In the genomic region with DNA sequence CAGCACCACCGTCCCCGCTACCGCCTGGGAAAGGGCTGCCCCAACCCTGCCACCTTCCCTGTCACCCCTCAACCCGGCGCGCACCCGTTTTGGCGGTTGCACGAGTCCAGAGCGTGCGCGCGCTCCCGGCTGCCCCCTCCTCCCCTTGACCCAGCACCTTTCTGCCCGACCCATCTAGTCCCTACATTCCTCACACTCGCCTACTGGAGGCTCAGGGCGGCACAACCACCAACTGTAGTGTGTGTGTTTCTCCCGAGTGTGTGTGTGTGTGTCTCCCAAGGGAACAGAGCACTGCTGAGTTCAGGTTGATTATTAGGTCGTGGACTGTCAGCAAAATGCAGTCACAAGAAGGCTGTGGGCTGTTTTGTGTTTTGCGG, we compare ENCODE assay signal across 10 cellular contexts. TPM values are rescaled to one million over a fixed set of nuclear protein-coding genes. Genes with fewer than 3 reads are reported as not detected.
DNase-seq lines count a peak whose midpoint lies in the region; ATAC-seq, FAIRE-seq and TF ChIP-seq lines count a peak whose summit lies in the region.
"Not testable (repeated sequence)": the region's sequence is repeated elsewhere in the genome, so short reads cannot be mapped to it uniquely, and the experiment has no call there.
"Had no signal": no experiment of that assay in that cellular context is flagged by ENCODE, and none has a peak within 500 bp of the region (broad histone marks: within the 10 kb centered on the region; RNA-seq: fewer than 3 reads in every experiment).

No MANE protein-coding gene starts in this region.

- H3K27me3 Mint-ChIP-seq in activated CD4-positive, alpha-beta memory T cell treated with anti-CD3 and anti-CD28 coated beads, Interleukin-2, amount 10 ng/mL, durations not matched to agents 7 days and 5 days; dendritic cell treated with granulocyte-macrophage colony-stimulating factor and Interleukin-4, amounts not matched to agents 40 ng/mL and 50 ng/mL, for 4 days; stimulated activated naive B cell treated with anti-CD40 and anti-IgM and Interleukin-4, amounts not matched to agents 10 μg/mL and 1 μg/mL and 100 μg/mL, for 72 hours: not testable (repeated sequence)

- intact Hi-C loops in dendritic cell treated with granulocyte-macrophage colony-stimulating factor and Interleukin-4, amounts not matched to agents 40 ng/mL and 50 ng/mL, for 4 days (cut with micrococcal nuclease); HepG2 (cut with micrococcal nuclease; ENCODE audit: unreplicated experiment): not testable (repeated sequence)

- TF ChIP-seq EP300 in HepG2 (IDR thresholded peaks at IDR 0.05; ENCODE audit: low read depth in 2 of 2, low read length in 2 of 2); HepG2 (CRISPR knock-in tag; IDR thresholded peaks at IDR 0.05; ENCODE audit: borderline replicate concordance): not testable (repeated sequence)

- H3K4me1 Mint-ChIP-seq in activated CD4-positive, alpha-beta memory T cell treated with anti-CD3 and anti-CD28 coated beads, Interleukin-2, amount 10 ng/mL, durations not matched to agents 7 days and 5 days; dendritic cell treated with granulocyte-macrophage colony-stimulating factor and Interleukin-4, amounts not matched to agents 40 ng/mL and 50 ng/mL, for 4 days (ENCODE audit: low read depth): not testable (repeated sequence)
- peaks cover 7 to 11% of the 10 kb centered on the region in 2 donors for H3K4me1 Mint-ChIP-seq in stimulated activated naive B cell treated with anti-CD40 and anti-IgM and Interleukin-4, amounts not matched to agents 10 μg/mL and 1 μg/mL and 100 μg/mL, for 72 hours

- not testable (repeated sequence) for H3K27ac ChIP-seq in HepG2 (ENCODE audit: extremely low read length, insufficient read depth, low read length)

- H3K4me2 ChIP-seq in HepG2 (ENCODE audit: low read depth, low read length), result not testable (repeated sequence)

- not testable (repeated sequence) for H4K20me1 ChIP-seq in HepG2 (ENCODE audit: insufficient read depth, low read length)

- 11% methylated on average over 4 of the region's 20 CpGs for WGBS in HepG2 (ENCODE audit: low lambda C conversion rate)

- not testable (repeated sequence) for H3K4me3 ChIP-seq in HepG2 (replicated peaks in 1 of 3; ENCODE audit: insufficient read depth in 1 of 3, low read depth in 2 of 3, low read length in 3 of 3)

- BruUV-seq in HepG2 (replicated peaks; lab: Mats Ljungman, UMichigan), result TSS peak; percentile 85

- H3K9me3 ChIP-seq in HepG2 (ENCODE audit: low read length), result not testable (repeated sequence)

- peak; percentile 91 for FAIRE-seq in HepG2 (lab: Jason Lieb, UNC)

- CTCF ChIA-PET in activated CD4-positive, alpha-beta memory T cell treated with anti-CD3 and anti-CD28 coated beads, Interleukin-2, amount 10 ng/mL, durations not matched to agents 7 days and 5 days (lab: Charles Lee), result interaction anchor here (1.0 to 1.2 kb wide), 2 partner anchors 23 to 93 kb away, joined by 3 read pairs; a partner anchor contains a TSS
- CTCF ChIA-PET in HepG2 (lab: Yijun Ruan, JAX; ENCODE audit: low intra/inter-chr PET ratio, low total read pairs), result not testable (repeated sequence)

- not testable (repeated sequence) for DNase-seq in activated CD4-positive, alpha-beta memory T cell treated with anti-CD3 and anti-CD28 coated beads, Interleukin-2, amount 10 ng/mL, durations not matched to agents 7 days and 5 days; HepG2 (ENCODE audit: low spot score); stimulated activated naive B cell treated with anti-CD40 and anti-IgM and Interleukin-4, amounts not matched to agents 10 μg/mL and 1 μg/mL and 100 μg/mL, for 72 hours

- H3K36me3 Mint-ChIP-seq in activated CD4-positive, alpha-beta memory T cell treated with anti-CD3 and anti-CD28 coated beads, Interleukin-2, amount 10 ng/mL, durations not matched to agents 7 days and 5 days (ENCODE audit: low read depth), result peaks cover 15% of the 10 kb centered on the region
- H3K36me3 Mint-ChIP-seq in dendritic cell treated with granulocyte-macrophage colony-stimulating factor and Interleukin-4, amounts not matched to agents 40 ng/mL and 50 ng/mL, for 4 days (ENCODE audit: low read depth); stimulated activated naive B cell treated with anti-CD40 and anti-IgM and Interleukin-4, amounts not matched to agents 10 μg/mL and 1 μg/mL and 100 μg/mL, for 72 hours: not testable (repeated sequence)

- not testable (repeated sequence) for H3K9me3 Mint-ChIP-seq in activated CD4-positive, alpha-beta memory T cell treated with anti-CD3 and anti-CD28 coated beads, Interleukin-2, amount 10 ng/mL, durations not matched to agents 7 days and 5 days; dendritic cell treated with granulocyte-macrophage colony-stimulating factor and Interleukin-4, amounts not matched to agents 40 ng/mL and 50 ng/mL, for 4 days; stimulated activated naive B cell treated with anti-CD40 and anti-IgM and Interleukin-4, amounts not matched to agents 10 μg/mL and 1 μg/mL and 100 μg/mL, for 72 hours

- not testable (repeated sequence) for H3K4me1 ChIP-seq in HepG2 (ENCODE audit: insufficient read depth, low read length)

- H3K27me3 ChIP-seq in HepG2 (ENCODE audit: control insufficient read depth in 1 of 2, insufficient read depth in 2 of 2, low read length in 2 of 2), result not testable (repeated sequence)

- H3K79me2 ChIP-seq in HepG2 (ENCODE audit: insufficient read depth, low read length), result not testable (repeated sequence)

- H3K9ac ChIP-seq in HepG2 (ENCODE audit: insufficient read depth, low read depth, low read length), result not testable (repeated sequence)

- H3K4me3 Mint-ChIP-seq in activated CD4-positive, alpha-beta memory T cell treated with anti-CD3 and anti-CD28 coated beads, Interleukin-2, amount 10 ng/mL, durations not matched to agents 7 days and 5 days, result peak overlapping the region; percentile 71
- H3K4me3 Mint-ChIP-seq in dendritic cell treated with granulocyte-macrophage colony-stimulating factor and Interleukin-4, amounts not matched to agents 40 ng/mL and 50 ng/mL, for 4 days, result peak overlapping the region; percentile 76
- peak overlapping the region; percentile 77 to 86 for H3K4me3 Mint-ChIP-seq in stimulated activated naive B cell treated with anti-CD40 and anti-IgM and Interleukin-4, amounts not matched to agents 10 μg/mL and 1 μg/mL and 100 μg/mL, for 72 hours

- H3K27ac Mint-ChIP-seq in activated CD4-positive, alpha-beta memory T cell treated with anti-CD3 and anti-CD28 coated beads, Interleukin-2, amount 10 ng/mL, durations not matched to agents 7 days and 5 days; stimulated activated naive B cell treated with anti-CD40 and anti-IgM and Interleukin-4, amounts not matched to agents 10 μg/mL and 1 μg/mL and 100 μg/mL, for 72 hours: not testable (repeated sequence)
- H3K27ac Mint-ChIP-seq in dendritic cell treated with granulocyte-macrophage colony-stimulating factor and Interleukin-4, amounts not matched to agents 40 ng/mL and 50 ng/mL, for 4 days, result peak overlapping the region; percentile 74

- H2AFZ ChIP-seq in HepG2 (ENCODE audit: low read length), result not testable (repeated sequence)

- not testable (repeated sequence) for TF ChIP-seq POLR2A in HepG2 (IDR thresholded peaks at IDR 0.05; ENCODE audit: insufficient read depth in 1 of 2, low read depth in 2 of 2, low read length in 2 of 2)

- in situ Hi-C loops in HepG2 (cut with HindIII; ENCODE audit: extremely low pct_ligation_motif_present, low pct_unique_long_range_greater_than_20kb), result not testable (repeated sequence)

- POLR2A ChIA-PET in activated CD4-positive, alpha-beta memory T cell treated with anti-CD3 and anti-CD28 coated beads, Interleukin-2, amount 10 ng/mL, durations not matched to agents 7 days and 5 days (lab: Charles Lee); HepG2 (lab: Yijun Ruan, JAX): not testable (repeated sequence)

- not testable (repeated sequence) for TF ChIP-seq RAD21 in HepG2 (CRISPR knock-in tag; IDR thresholded peaks at IDR 0.05)

- TF ChIP-seq CTCF in HepG2 (CRISPR knock-in tag; IDR thresholded peaks at IDR 0.05), result not testable (repeated sequence)

- ATAC-seq in GM18502 (IDR thresholded peaks at IDR 0.05; ENCODE audit: poor library complexity, unreplicated experiment) (peak; percentile 36), GM19467 (IDR thresholded peaks at IDR 0.05; ENCODE audit: unreplicated experiment) (peak; percentile 29), HG02852 (IDR thresholded peaks at IDR 0.05; ENCODE audit: unreplicated experiment) (peak; percentile 26), HG03439 (IDR thresholded peaks at IDR 0.05; ENCODE audit: unreplicated experiment) (peak; percentile 44), HepG2 (peak; percentile 79)
- ATAC-seq in stimulated activated naive B cell treated with anti-CD40 and anti-IgM and Interleukin-4, amounts not matched to agents 10 μg/mL and 1 μg/mL and 100 μg/mL, for 72 hours (replicated peaks), result peak; percentile 42 to 43

- not testable (repeated sequence) for H3K36me3 ChIP-seq in HepG2 (replicated peaks in 1 of 2; ENCODE audit: control insufficient read depth in 1 of 2, insufficient read depth in 2 of 2, low read length in 2 of 2)

RNA-seq across cellular contexts. Expression of a gene that starts 22.4 kb away (rescaled TPM):
- 10 to 100 TPM; 10.3 to 12.3 TPM for total RNA-seq in activated CD4-positive, alpha-beta memory T cell treated with anti-CD3 and anti-CD28 coated beads, Interleukin-2, amount 10 ng/mL, durations not matched to agents 7 days and 5 days
- 11.7 and 13.9 TPM in 2 replicates for total RNA-seq in HepG2 (2016; rRNA removed; fragmentation: Illumina TruSeq; extraction: Trizol)
- 3.9 and 4.7 TPM in 2 replicates for total RNA-seq in HepG2 (2016; cell fraction: cytosol; rRNA removed; fragmentation: Illumina TruSeq; extraction: Trizol; ENCODE audit: low read depth)
- total RNA-seq in HepG2 (2016; cell fraction: insoluble cytoplasmic fraction; rRNA removed; fragmentation: Illumina TruSeq; extraction: Trizol), result 11.8 and 14.6 TPM in 2 replicates
- 4.8 and 5.1 TPM in 2 replicates for total RNA-seq in HepG2 (2016; cell fraction: membrane; rRNA removed; fragmentation: Illumina TruSeq; extraction: Trizol)
- 11.8 and 13.9 TPM in 2 replicates for total RNA-seq in HepG2 (2016; cell fraction: nucleus; rRNA removed; fragmentation: Illumina TruSeq; extraction: Trizol)
- polyA plus RNA-seq in HepG2 (2011; rRNA removed), result 3.4 and 4.1 TPM in 2 replicates
- polyA plus RNA-seq in HepG2 (2011; cell fraction: cytosol; rRNA removed), result 1.5 and 2.3 TPM in 2 replicates
- 6.1 and 6.6 TPM in 2 replicates for polyA plus RNA-seq in HepG2 (2011; cell fraction: nucleus; rRNA removed)
- polyA plus RNA-seq in HepG2 (2012), result 7.3 and 8.6 TPM in 2 replicates
- polyA plus RNA-seq in HepG2 (2016; cell fraction: cytosol; fragmentation: Illumina TruSeq; extraction: Trizol; ENCODE audit: low read depth), result 0.68 and 0.69 TPM in 2 replicates
- 10.7 and 13.5 TPM in 2 replicates for polyA plus RNA-seq in HepG2 (2016; cell fraction: insoluble cytoplasmic fraction; fragmentation: Illumina TruSeq; extraction: Trizol; ENCODE audit: low read depth)
- polyA plus RNA-seq in HepG2 (2016; cell fraction: membrane; fragmentation: Illumina TruSeq; extraction: Trizol; ENCODE audit: low read depth), result 2.0 and 2.2 TPM in 2 replicates
- polyA plus RNA-seq in HepG2 (2016; cell fraction: nucleus; fragmentation: Illumina TruSeq; extraction: Trizol; ENCODE audit: insufficient read depth, low read depth), result 16.9 and 17.0 TPM in 2 replicates
- polyA minus RNA-seq in HepG2 (2011; rRNA and poly(A)+ RNA removed; ENCODE audit: low replicate concordance), result 2.5 and 6.3 TPM in 2 replicates
- 4.1 and 6.4 TPM in 2 replicates for polyA minus RNA-seq in HepG2 (2011; cell fraction: cytosol; rRNA and poly(A)+ RNA removed)
- polyA minus RNA-seq in HepG2 (2011; cell fraction: nucleus; rRNA and poly(A)+ RNA removed), result 23.7 and 24.6 TPM in 2 replicates

RNA-seq across cellular contexts. Expression of a gene that starts 56.6 kb away (rescaled TPM):
- not detected for total RNA-seq in activated CD4-positive, alpha-beta memory T cell treated with anti-CD3 and anti-CD28 coated beads, Interleukin-2, amount 10 ng/mL, durations not matched to agents 7 days and 5 days
- not detected in 2 replicates for total RNA-seq in HepG2 (2016; rRNA removed; fragmentation: Illumina TruSeq; extraction: Trizol)
- not detected in 2 replicates for total RNA-seq in HepG2 (2016; cell fraction: cytosol; rRNA removed; fragmentation: Illumina TruSeq; extraction: Trizol; ENCODE audit: low read depth)
- total RNA-seq in HepG2 (2016; cell fraction: insoluble cytoplasmic fraction; rRNA removed; fragmentation: Illumina TruSeq; extraction: Trizol), result not detected in 2 replicates
- total RNA-seq in HepG2 (2016; cell fraction: membrane; rRNA removed; fragmentation: Illumina TruSeq; extraction: Trizol), result not detected in 2 replicates
- total RNA-seq in HepG2 (2016; cell fraction: nucleus; rRNA removed; fragmentation: Illumina TruSeq; extraction: Trizol), result not detected in 2 replicates
- not detected in 2 replicates for polyA plus RNA-seq in HepG2 (2011; rRNA removed)
- not detected in 2 replicates for polyA plus RNA-seq in HepG2 (2011; cell fraction: cytosol; rRNA removed)
- not detected in 2 replicates for polyA plus RNA-seq in HepG2 (2011; cell fraction: nucleus; rRNA removed)
- not detected in 2 replicates for polyA plus RNA-seq in HepG2 (2012)
- polyA plus RNA-seq in HepG2 (2016; cell fraction: cytosol; fragmentation: Illumina TruSeq; extraction: Trizol; ENCODE audit: low read depth), result not detected in 2 replicates
- not detected in 2 replicates for polyA plus RNA-seq in HepG2 (2016; cell fraction: insoluble cytoplasmic fraction; fragmentation: Illumina TruSeq; extraction: Trizol; ENCODE audit: low read depth)
- polyA plus RNA-seq in HepG2 (2016; cell fraction: membrane; fragmentation: Illumina TruSeq; extraction: Trizol; ENCODE audit: low read depth), result not detected in 2 replicates
- polyA plus RNA-seq in HepG2 (2016; cell fraction: nucleus; fragmentation: Illumina TruSeq; extraction: Trizol; ENCODE audit: insufficient read depth, low read depth), result not detected in 2 replicates
- polyA minus RNA-seq in HepG2 (2011; rRNA and poly(A)+ RNA removed; ENCODE audit: low replicate concordance), result not detected in 2 replicates
- polyA minus RNA-seq in HepG2 (2011; cell fraction: cytosol; rRNA and poly(A)+ RNA removed), result not detected in 2 replicates
- polyA minus RNA-seq in HepG2 (2011; cell fraction: nucleus; rRNA and poly(A)+ RNA removed), result not detected in 2 replicates
- total RNA-seq: gastroesophageal sphincter, RPMI7951 had no signal

Comparison
In these comparisons a context has a peak if more than half of its experiments do, and no peak if none do; other contexts are left out.
1. ATAC-seq: peak in every context shown above with its lines; median percentile 79 in HepG2; 44 in HG03439; 42 in stimulated activated naive B cell treated with anti-CD40 and anti-IgM and Interleukin-4, amounts not matched to agents 10 μg/mL and 1 μg/mL and 100 μg/mL, for 72 hours; 36 in GM18502; 29 in GM19467; 26 in HG02852.